16 cellular contexts compared by ENCODE assay signal in genomic region chr3:104642827-104643226, GRCh38.
DNase-seq lines count a peak whose midpoint lies in the region; ATAC-seq and TF ChIP-seq lines count a peak whose summit lies in the region.
"Had no signal": no experiment of that assay in that cellular context is flagged by ENCODE, and none has a peak within 500 bp of the region (broad histone marks: within the 10 kb centered on the region; RNA-seq: fewer than 3 reads in every experiment).

No MANE protein-coding gene starts in this region.

- H3K4me3 ChIP-seq in adipocyte (ENCODE audit: low read length) = no peak overlapping the region
- H3K4me3 ChIP-seq: PC-9 had no signal

- no peaks in the 10 kb centered on the region for H3K36me3 Mint-ChIP-seq in nephron (ENCODE audit: low read depth)
- H3K36me3 Mint-ChIP-seq in T-helper 17 cell (ENCODE audit: low read depth) = no peaks in the 10 kb centered on the region
- no peaks in the 10 kb centered on the region for H3K36me3 Mint-ChIP-seq in type B pancreatic cell
- H3K36me3 Mint-ChIP-seq: CD14-positive monocyte had no signal

- H3K27ac Mint-ChIP-seq in nephron (peak overlapping the region in 2 of 3 experiments; percentile 54 to 82), T-helper 17 cell (no peak overlapping the region), type B pancreatic cell (no peak overlapping the region)
- H3K27ac Mint-ChIP-seq: CD14-positive monocyte; T-helper 1 cell treated with Interleukin-12 subunit alpha and Interleukin-12 subunit beta and Interleukin-4 antibody, amounts not matched to agents 30 μg/mL and 1 μg/mL, for 36 hours had no signal

- no peaks in the 10 kb centered on the region for H3K27me3 ChIP-seq in adipocyte (replicated peaks; ENCODE audit: control insufficient read depth, insufficient read depth, low read length)

- no peak for ATAC-seq in T-helper 17 cell

- H3K4me1 Mint-ChIP-seq in nephron (peaks cover 17% of the 10 kb centered on the region), T-helper 17 cell (no peaks in the 10 kb centered on the region), type B pancreatic cell (ENCODE audit: unreplicated experiment) (no peaks in the 10 kb centered on the region)
- H3K4me1 Mint-ChIP-seq: CD14-positive monocyte had no signal

- H3K4me3 Mint-ChIP-seq in nephron (no peak overlapping the region), T-helper 17 cell (no peak overlapping the region), type B pancreatic cell (no peak overlapping the region)
- H3K4me3 Mint-ChIP-seq: CD14-positive monocyte; T-helper 1 cell treated with Interleukin-12 subunit alpha and Interleukin-12 subunit beta and Interleukin-4 antibody, amounts not matched to agents 30 μg/mL and 1 μg/mL, for 36 hours had no signal

- peaks cover 3% of the 10 kb centered on the region for H3K4me1 ChIP-seq in adipocyte (ENCODE audit: control insufficient read depth, insufficient read depth, low read length)

- no peaks in the 10 kb centered on the region for H3K27me3 Mint-ChIP-seq in nephron (ENCODE audit: low read depth)
- no peaks in the 10 kb centered on the region for H3K27me3 Mint-ChIP-seq in T-helper 17 cell
- H3K27me3 Mint-ChIP-seq in type B pancreatic cell = no peaks in the 10 kb centered on the region

- H3K9me3 ChIP-seq in adipocyte (ENCODE audit: control insufficient read depth, low read length) (peaks cover 18% of the 10 kb centered on the region), T-helper 17 cell (ENCODE audit: control insufficient read depth, low read length, poor library complexity, severe bottlenecking) (no peaks in the 10 kb centered on the region)

- H3K9me3 Mint-ChIP-seq in nephron (peaks cover 26% of the 10 kb centered on the region), type B pancreatic cell (peaks cover 10% of the 10 kb centered on the region)
- H3K9me3 Mint-ChIP-seq: T-helper 1 cell treated with Interleukin-12 subunit alpha and Interleukin-12 subunit beta and Interleukin-4 antibody, amounts not matched to agents 30 μg/mL and 1 μg/mL, for 36 hours had no signal

- H3K36me3 ChIP-seq in adipocyte (ENCODE audit: control insufficient read depth, insufficient read depth, low read length, severe bottlenecking) = no peaks in the 10 kb centered on the region

- no peak overlapping the region for H3K9ac ChIP-seq in adipocyte (ENCODE audit: low read length)

- TF ChIP-seq CTCF in nephron (IDR thresholded peaks at IDR 0.05; ENCODE audit: unreplicated experiment in 3 of 3) (no peak), type B pancreatic cell (conservative IDR thresholded peaks at IDR 0.05) (no peak)

- peak; percentile 9 for DNase-seq in EH (ENCODE audit: low read depth)
- DNase-seq in NCI-H446 (lab: John Stamatoyannopoulos, UW) = peak; percentile 21 to 64
- peak; percentile 56 for DNase-seq in adipocyte (ENCODE audit: low read depth)
- no peak for DNase-seq in T-helper 17 cell
- no peak for DNase-seq in type B pancreatic cell (ENCODE audit: extremely low spot score, unreplicated experiment)
- no peak for DNase-seq in DMS153 treated with DMSO at 0.1 percent for 48 hours (lab: John Stamatoyannopoulos, UW; ENCODE audit: unreplicated experiment)
- DNase-seq: ACHN, DMS153, NCI-H1105, NCI-H187 treated with DMSO at 0.1 percent for 48 hours, NCI-H774, PC-9, SIG-M5 had no signal

Comparison
In these comparisons a context has a peak if more than half of its experiments do, and no peak if none do; other contexts are left out.
1. DNase-seq: peak in EH (single experiment), NCI-H446 (2 of 2) and adipocyte (single experiment); none in T-helper 17 cell (0 of 3), type B pancreatic cell (single experiment) and DMS153 treated with DMSO at 0.1 percent for 48 hours (single experiment).
2. H3K27ac Mint-ChIP-seq: peak in nephron (2 of 3); none in T-helper 17 cell (single experiment) and type B pancreatic cell (single experiment).